ENCODE assay signal across 1 cellular context in genomic region chr12:51973560-51973959, GRCh38.
TF ChIP-seq lines count a peak whose summit lies in the region.

No MANE protein-coding gene starts in this region.

TF ChIP-seq in HepG2, 621 proteins besides CTCF, POLR2A, EP300 and RAD21 (continued from another document):
- TF ChIP-seq ZNF605 (CRISPR knock-in tag; IDR thresholded peaks at IDR 0.05): no peak
- no peak for TF ChIP-seq XRCC5 (optimal IDR thresholded peaks at IDR 0.05; ENCODE audit: low read length)
- no peak for TF ChIP-seq HNF1B (CRISPR knock-in tag; IDR thresholded peaks at IDR 0.05)
- TF ChIP-seq ZNF572 (CRISPR knock-in tag; IDR thresholded peaks at IDR 0.05): no peak
- no peak for TF ChIP-seq ATF6 (CRISPR knock-in tag; conservative IDR thresholded peaks at IDR 0.05)
- no peak for TF ChIP-seq ZBTB42 (CRISPR knock-in tag; IDR thresholded peaks at IDR 0.05)
- TF ChIP-seq POGZ (CRISPR knock-in tag; IDR thresholded peaks at IDR 0.05): no peak
- no peak for TF ChIP-seq GABPB1 (CRISPR knock-in tag; IDR thresholded peaks at IDR 0.05)
- TF ChIP-seq SOX6 (IDR thresholded peaks at IDR 0.05): no peak
- no peak for TF ChIP-seq SOX6 (CRISPR knock-in tag; IDR thresholded peaks at IDR 0.05)
- no peak for TF ChIP-seq MLXIP (CRISPR knock-in tag; IDR thresholded peaks at IDR 0.05; ENCODE audit: borderline replicate concordance)
- TF ChIP-seq HIVEP1 (CRISPR knock-in tag; IDR thresholded peaks at IDR 0.05): no peak
TF ChIP-seq in HepG2: peak in this region for 0.
